ENCODE assay signal across 19 cellular contexts in genomic region chr3:54856271-54856670, GRCh38.
A peak's percentile ranks its signal among the peaks of the same experiment; 100 is the strongest.
DNase-seq lines count a peak whose midpoint lies in the region; TF ChIP-seq lines count a peak whose summit lies in the region.
"Had no signal": no experiment of that assay in that cellular context is flagged by ENCODE, and none has a peak within 500 bp of the region (broad histone marks: within the 10 kb centered on the region; RNA-seq: fewer than 3 reads in every experiment).

No MANE protein-coding gene starts in this region.

- no peaks in the 10 kb centered on the region for H4K20me1 ChIP-seq in BLaER1

- H3K9ac ChIP-seq in BLaER1 = no peak overlapping the region

- whole genome bisulfite sequencing in suprapubic skin = 100% methylated on average over 1 of the region's 1 CpG

- H3K27me3 ChIP-seq in BLaER1 = no peaks in the 10 kb centered on the region
- H3K27me3 ChIP-seq in suprapubic skin = no peaks in the 10 kb centered on the region

- TF ChIP-seq POLR2A in suprapubic skin (IDR thresholded peaks at IDR 0.05) = no peak

- no peaks in the 10 kb centered on the region for H3K9me3 ChIP-seq in BLaER1
- no peaks in the 10 kb centered on the region for H3K9me3 ChIP-seq in suprapubic skin

- no peak overlapping the region for H3K4me3 ChIP-seq in BLaER1
- no peak overlapping the region for H3K4me3 ChIP-seq in suprapubic skin

- H3K27ac ChIP-seq in BLaER1 = no peak overlapping the region
- H3K27ac ChIP-seq in suprapubic skin = no peak overlapping the region
- H3K27ac ChIP-seq: HL-60 had no signal

- H3K36me3 ChIP-seq in BLaER1 (no peaks in the 10 kb centered on the region), suprapubic skin (no peaks in the 10 kb centered on the region)

- TF ChIP-seq EP300 in suprapubic skin (IDR thresholded peaks at IDR 0.05) = no peak

- H3K4me1 ChIP-seq in BLaER1 (peaks cover 30% of the 10 kb centered on the region), suprapubic skin (peaks cover 30% of the 10 kb centered on the region)

- DNase-seq in NCI-H2171 treated with DMSO at 0.1 percent for 48 hours (lab: John Stamatoyannopoulos, UW) = peak; percentile 17
- DNase-seq in NCI-H2171 (lab: John Stamatoyannopoulos, UW) = no peak
- DNase-seq in NCI-H526 treated with DMSO at 0.1 percent for 48 hours (lab: John Stamatoyannopoulos, UW) = peak; percentile 3
- DNase-seq in myocyte (ENCODE audit: low read depth) = peak; percentile 52
- DNase-seq in suprapubic skin (ENCODE audit: low spot score in 2 of 2) = no peak
- DNase-seq in SW 1271 (lab: John Stamatoyannopoulos, UW) = no peak
- DNase-seq: CD4-positive, alpha-beta memory T cell; COR-L47; DMS53; EL; GF-D8; NCI-H1048; NCI-H1436; NCI-H187; NCI-H2081 treated with DMSO at 0.1 percent for 48 hours; NCI-H524; SHP77 had no signal

- peak overlapping the region; percentile 28; the same call in 1 of the 2 replicates for H3K4me2 ChIP-seq in BLaER1

- no peak for TF ChIP-seq CTCF in suprapubic skin (IDR thresholded peaks at IDR 0.05)

Comparison
In these comparisons a context has a peak if more than half of its experiments do, and no peak if none do; other contexts are left out.
1. DNase-seq: peak in NCI-H2171 treated with DMSO at 0.1 percent for 48 hours (single experiment), NCI-H526 treated with DMSO at 0.1 percent for 48 hours (single experiment) and myocyte (single experiment); none in NCI-H2171 (single experiment), suprapubic skin (0 of 2) and SW 1271 (0 of 2).